In genomic region chr5:154652746-154653417, GRCh38 we compare ENCODE assay signal across 1 cellular context.
TF ChIP-seq lines count a peak whose summit lies in the region.

No MANE protein-coding gene starts in this region.

TF ChIP-seq in GM23338, 12 proteins besides CTCF, POLR2A, EP300 and RAD21 (continued from another document):
- no peak for TF ChIP-seq ZNF462 (CRISPR knock-in tag; IDR thresholded peaks at IDR 0.05)
